In genomic region chr6:41757931-41758640, GRCh38 we compare ENCODE assay signal across 18 cellular contexts. TPM values are rescaled to one million over a fixed set of nuclear protein-coding genes. Genes with fewer than 3 reads are reported as not detected.
DNase-seq lines count a peak whose midpoint lies in the region; ATAC-seq and TF ChIP-seq lines count a peak whose summit lies in the region.
"Had no signal": no experiment of that assay in that cellular context is flagged by ENCODE, and none has a peak within 500 bp of the region (broad histone marks: within the 10 kb centered on the region; RNA-seq: fewer than 3 reads in every experiment).

No MANE protein-coding gene starts in this region.

- H2BK15ac ChIP-seq in mesendoderm (replicated peaks; ENCODE audit: low read depth): no peak overlapping the region

- H3K27ac ChIP-seq in mesendoderm (ENCODE audit: low read depth, low read length): no peak overlapping the region
- H3K27ac ChIP-seq: GM23248, right atrium auricular region, WERI-Rb-1 had no signal

- H3K4me3 ChIP-seq in mesendoderm (ENCODE audit: low read length): no peak overlapping the region
- H3K4me3 ChIP-seq: GM23248, right atrium auricular region had no signal

- H3K56ac ChIP-seq in mesendoderm (ENCODE audit: low read length): no peak overlapping the region

- no peak overlapping the region for H4K5ac ChIP-seq in mesendoderm (ENCODE audit: low read length)

- intact Hi-C loops in natural killer cell (cut with micrococcal nuclease): no loop called here

- H3K79me1 ChIP-seq in mesendoderm (ENCODE audit: low read length): no peaks in the 10 kb centered on the region

- TF ChIP-seq CTCF in natural killer cell (IDR thresholded peaks at IDR 0.05): no peak

- H3K4me1 ChIP-seq in mesendoderm (ENCODE audit: control insufficient read depth, low read depth, low read length): no peaks in the 10 kb centered on the region
- H3K4me1 ChIP-seq: right atrium auricular region had no signal

- no peaks in the 10 kb centered on the region for H3K4me1 Mint-ChIP-seq in natural killer cell
- H3K4me1 Mint-ChIP-seq: brain had no signal

- no peak overlapping the region for H3K4me2 ChIP-seq in mesendoderm (ENCODE audit: low read length)

- H2BK120ac ChIP-seq in mesendoderm (ENCODE audit: low read depth, low read length): no peak overlapping the region

- H3K9me3 Mint-ChIP-seq in natural killer cell: no peaks in the 10 kb centered on the region

- no CpG with 5 or more reads among the region's 8 CpGs for WGBS in mesendoderm (ENCODE audit: extremely low coverage, insufficient coverage, low lambda C conversion rate)

- no peak for TF ChIP-seq EP300 in Ishikawa (IDR thresholded peaks at IDR 0.05; ENCODE audit: borderline replicate concordance)

- no peak overlapping the region for H3K23ac ChIP-seq in mesendoderm (ENCODE audit: low read length)

- no peaks in the 10 kb centered on the region for H3K27me3 ChIP-seq in mesendoderm (ENCODE audit: insufficient read depth, low read length, poor library complexity)
- H3K27me3 ChIP-seq: right atrium auricular region had no signal

- H2AK5ac ChIP-seq in mesendoderm (ENCODE audit: low read length): no peak overlapping the region

- H3K4ac ChIP-seq in mesendoderm (ENCODE audit: low read depth, low read length): no peak overlapping the region

- no peak overlapping the region for H2BK5ac ChIP-seq in mesendoderm (ENCODE audit: low read length)

- no peak overlapping the region for H3K27ac Mint-ChIP-seq in natural killer cell
- H3K27ac Mint-ChIP-seq: brain had no signal

- no peak for TF ChIP-seq RAD21 in Ishikawa (IDR thresholded peaks at IDR 0.05; ENCODE audit: low read depth)

- ATAC-seq in natural killer cell (no peak), HG03159 (IDR thresholded peaks at IDR 0.05; ENCODE audit: unreplicated experiment) (no peak)

- no peak overlapping the region for H3K18ac ChIP-seq in mesendoderm (ENCODE audit: low read length)

- DNase-seq in mesendoderm: peak; percentile 14
- DNase-seq in natural killer cell: no peak
- DNase-seq: activated gamma-delta T cell treated with Interleukin-2 at 50 U/mL for 16 hours; AML-193; DMS 273 treated with DMSO at 0.1 percent for 48 hours; GM23248; hypothalamus; NCI-H2081; stimulated activated CD4-positive, alpha-beta T cell treated with anti-CD3 and anti-CD28 coated beads, Interleukin-2, amount 100 ng/mL, for 48 hours had no signal

- H3K27me3 Mint-ChIP-seq in natural killer cell (ENCODE audit: low read depth in 2 of 2): peaks cover 0 to 4% of the 10 kb centered on the region in 2 donors

- no peaks in the 10 kb centered on the region for H3K79me2 ChIP-seq in mesendoderm (ENCODE audit: control insufficient read depth, insufficient read depth, low read length)

- H3K4me3 Mint-ChIP-seq in natural killer cell: no peak overlapping the region
- H3K4me3 Mint-ChIP-seq: brain had no signal

- no peak overlapping the region for H4K8ac ChIP-seq in mesendoderm (ENCODE audit: low read depth, low read length)

- H3K9ac ChIP-seq in mesendoderm (ENCODE audit: low read length): no peak overlapping the region
- H3K9ac ChIP-seq: GM23248 had no signal

- H3K36me3 ChIP-seq in mesendoderm (ENCODE audit: control insufficient read depth, insufficient read depth, low read length): no peaks in the 10 kb centered on the region
- H3K36me3 ChIP-seq: right atrium auricular region, WERI-Rb-1 had no signal

- no peaks in the 10 kb centered on the region for H3K36me3 Mint-ChIP-seq in natural killer cell
- H3K36me3 Mint-ChIP-seq: brain had no signal

TF ChIP-seq in Ishikawa, 13 proteins besides CTCF, POLR2A, EP300 and RAD21:
- TF ChIP-seq USF1 (IDR thresholded peaks at IDR 0.05): no peak
- TF ChIP-seq TEAD4 (IDR thresholded peaks at IDR 0.05): no peak
- TF ChIP-seq EGR1 (IDR thresholded peaks at IDR 0.05): peak; percentile 36; the same call in 1 of the 2 replicates
- TF ChIP-seq FOXM1 (IDR thresholded peaks at IDR 0.05; ENCODE audit: borderline replicate concordance, low read depth): no peak

RNA-seq across cellular contexts. Expression of gene PGC, which starts 10.9 kb away (rescaled TPM):
- 0.13 TPM for polyA plus RNA-seq in mesendoderm (2013, experiment 1 of 2)
- 0.10 TPM for polyA plus RNA-seq in mesendoderm (2013, experiment 2 of 2)
- not detected for total RNA-seq in natural killer cell
- total RNA-seq: activated CD8-positive, alpha-beta memory T cell treated with anti-CD3 and anti-CD28 coated beads for 36 hours; fibroblast of lung; GM23248; right atrium auricular region; ureter had no signal
- polyA plus RNA-seq: fibroblast of lung, GM23248, neural cell had no signal

RNA-seq across cellular contexts. Expression of gene FRS3, which starts 21.6 kb away (rescaled TPM):
- 1.7 TPM for polyA plus RNA-seq in mesendoderm (2013, experiment 1 of 2)
- polyA plus RNA-seq in mesendoderm (2013, experiment 2 of 2): 1.7 TPM
- 1 to 10 TPM; 4.5 to 5.7 (median 5.4) TPM for total RNA-seq in natural killer cell

RNA-seq across cellular contexts. Expression of gene PRICKLE4, which starts 22.5 kb away (rescaled TPM):
- 0.03 TPM for polyA plus RNA-seq in mesendoderm (2013, experiment 1 of 2)
- 0.11 TPM for polyA plus RNA-seq in mesendoderm (2013, experiment 2 of 2)
- not detected for total RNA-seq in natural killer cell
- total RNA-seq: activated CD8-positive, alpha-beta memory T cell treated with anti-CD3 and anti-CD28 coated beads for 36 hours; fibroblast of lung had no signal
- polyA plus RNA-seq: GM23248 had no signal

RNA-seq across cellular contexts. Expression of gene TFEB, which starts 22.7 kb away (rescaled TPM):
- polyA plus RNA-seq in mesendoderm (2013, experiment 1 of 2): 0.11 TPM
- polyA plus RNA-seq in mesendoderm (2013, experiment 2 of 2): 0.22 TPM
- total RNA-seq in natural killer cell: 10 to 100 TPM; 56.0 to 66.7 (median 66.2) TPM

RNA-seq across cellular contexts. Expression of gene TOMM6, which starts 29.4 kb away (rescaled TPM):
- polyA plus RNA-seq in mesendoderm (2013, experiment 1 of 2): 376 TPM
- polyA plus RNA-seq in mesendoderm (2013, experiment 2 of 2): 369 TPM
- 100 to 1,000 TPM in 1 of 3 donors, 10 to 100 TPM in 2; 95.0 to 109 (median 96.6) TPM for total RNA-seq in natural killer cell
